In the genomic region with DNA sequence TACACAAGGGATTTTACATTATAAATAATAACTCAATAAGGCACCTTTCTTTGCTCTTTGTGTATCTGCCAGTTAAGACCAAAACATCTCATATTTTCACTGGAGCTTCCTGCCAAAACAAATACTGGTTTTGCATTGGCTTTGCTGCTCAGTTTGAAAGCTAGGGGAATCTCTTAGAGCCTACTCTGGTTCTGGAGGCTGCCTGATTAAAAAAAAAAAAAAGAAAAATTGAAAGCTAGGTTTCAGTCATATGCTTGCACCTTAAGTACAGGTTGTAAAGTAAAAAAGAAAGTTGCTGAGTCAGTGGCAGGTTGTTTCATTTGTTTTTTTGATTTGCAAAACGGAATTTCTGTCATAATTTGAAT, we compare ENCODE assay signal across 8 cellular contexts. TPM values are rescaled to one million over a fixed set of nuclear protein-coding genes. Genes with fewer than 3 reads are reported as not detected.
DNase-seq lines count a peak whose midpoint lies in the region; ATAC-seq and TF ChIP-seq lines count a peak whose summit lies in the region.

No MANE protein-coding gene starts in this region.

- H3K27ac ChIP-seq in right atrium auricular region (peak overlapping the region; percentile 99 to 100), transverse colon (peak overlapping the region; percentile 90 to 98 (median 96))

- no peak for TF ChIP-seq POLR2A in transverse colon (IDR thresholded peaks at IDR 0.05)

- intact Hi-C loops in left ventricle myocardium superior (cut with micrococcal nuclease) (no loop called here), transverse colon (cut with DNase I; ENCODE audit: low total_unique reads) (no loop called here)

- in situ Hi-C loops in transverse colon (cut with MboI; ENCODE audit: low pct_ligation_motif_present in 1 of 4, low pct_unique_long_range_greater_than_20kb in 1 of 4, low sequenced_read_pairs in 3 of 4), result loop anchor here in 1 of 4 donors (25.0 kb wide), 1 partner anchor 121 kb away; a partner anchor contains a TSS

- TF ChIP-seq EP300 in transverse colon (IDR thresholded peaks at IDR 0.05; ENCODE audit: low read depth), result no peak

- H3K36me3 ChIP-seq in right atrium auricular region (no peaks in the 10 kb centered on the region), transverse colon (no peaks in the 10 kb centered on the region)

- ATAC-seq in left ventricle myocardium superior (no peak), HG03045 (IDR thresholded peaks at IDR 0.05; ENCODE audit: unreplicated experiment) (no peak), GM19328 (IDR thresholded peaks at IDR 0.05; ENCODE audit: unreplicated experiment) (no peak)

- DNase-seq in right atrium auricular region (ENCODE audit: low spot score) (no peak), left ventricle myocardium superior (no peak), NCI-H446 treated with DMSO at 0.1 percent for 48 hours (lab: John Stamatoyannopoulos, UW) (peak; percentile 50), fibroblast of peridontal ligament (ENCODE audit: extremely low read depth) (peak; percentile 74), transverse colon (no peak)
- no peak for DNase-seq in stimulated activated naive CD4-positive, alpha-beta T cell (lab: John Stamatoyannopoulos, UW)

- H3K4me1 ChIP-seq in right atrium auricular region (peaks cover 0 to 40% of the 10 kb centered on the region in 2 donors), transverse colon (peaks cover 4 to 40% (median 22%) of the 10 kb centered on the region in 4 donors)

- H3K9me3 ChIP-seq in right atrium auricular region (no peaks in the 10 kb centered on the region), transverse colon (no peaks in the 10 kb centered on the region)

- WGBS in transverse colon (ENCODE audit: low coverage in 1 of 2), 2 donors, result 0 to 11% methylated on average over 1 of the region's 1 CpG

- H3K27me3 ChIP-seq in right atrium auricular region (no peaks in the 10 kb centered on the region), transverse colon (no peaks in the 10 kb centered on the region)

- TF ChIP-seq CTCF in right atrium auricular region (IDR thresholded peaks at IDR 0.05) (peak in 1 of 2 donors; percentile 23), transverse colon (IDR thresholded peaks at IDR 0.05) (no peak)

- H3K4me3 ChIP-seq in right atrium auricular region (peak overlapping the region; percentile 93 to 98), transverse colon (peak overlapping the region in 3 of 4 donors; percentile 66 to 81 (median 75))

RNA-seq across cellular contexts. Expression of a gene that starts 2.3 kb away (rescaled TPM):
- total RNA-seq in right atrium auricular region (10 to 100 TPM; 53.7 to 55.4 TPM), left ventricle myocardium superior (22.8 TPM), transverse colon (100 to 1,000 TPM; 101 to 143 (median 110) TPM)

Comparison
In these comparisons a context has a peak if more than half of its experiments do, and no peak if none do; other contexts are left out.
1. DNase-seq: peak in NCI-H446 treated with DMSO at 0.1 percent for 48 hours (single experiment) and fibroblast of peridontal ligament (single experiment); none in right atrium auricular region (single experiment), left ventricle myocardium superior (single experiment), transverse colon (single experiment) and stimulated activated naive CD4-positive, alpha-beta T cell (0 of 6).